Comparison of ENCODE assay signal across 8 cellular contexts in genomic region chr18:50374170-50374752, GRCh38. TPM values are rescaled to one million over a fixed set of nuclear protein-coding genes. Genes with fewer than 3 reads are reported as not detected.
DNase-seq lines count a peak whose midpoint lies in the region; ATAC-seq and TF ChIP-seq lines count a peak whose summit lies in the region.

No MANE protein-coding gene starts in this region.

- TF ChIP-seq POLR2A in prostate gland (IDR thresholded peaks at IDR 0.05): no peak

- H4K20me1 ChIP-seq in SU-DHL-6 (ENCODE audit: low read depth, low read length): no peaks in the 10 kb centered on the region

- intact Hi-C loops in prostate gland (cut with DNase I): no loop called here

- H3K9me2 ChIP-seq in SU-DHL-6 (replicated peaks; ENCODE audit: insufficient read depth, low read length): no peaks in the 10 kb centered on the region

- peaks cover 11% of the 10 kb centered on the region; the same call in 1 of the 2 replicates for H3K9me3 ChIP-seq in ES-I3 (ENCODE audit: control insufficient read depth, insufficient read depth, low read length)
- H3K9me3 ChIP-seq in SU-DHL-6 (ENCODE audit: insufficient read depth, low read length): no peaks in the 10 kb centered on the region
- H3K9me3 ChIP-seq in prostate gland: no peaks in the 10 kb centered on the region

- no peaks in the 10 kb centered on the region for H3F3A ChIP-seq in SU-DHL-6 (ENCODE audit: insufficient read depth)

- peak overlapping the region; percentile 66 for H2AFZ ChIP-seq in SU-DHL-6 (ENCODE audit: low read depth, low read length, severe bottlenecking)

- 43% methylated on average over 8 of the region's 8 CpGs for WGBS in prostate gland

- peak overlapping the region; percentile 62 for H3K9ac ChIP-seq in ES-I3 (ENCODE audit: low read depth, low read length)
- peak overlapping the region; percentile 85 for H3K9ac ChIP-seq in SU-DHL-6 (ENCODE audit: low read length)

- DNase-seq in fibroblast of pulmonary artery (ENCODE audit: low read depth) (no peak), prostate gland (ENCODE audit: low spot score) (no peak), NCI-H446 treated with DMSO at 0.1 percent for 48 hours (lab: John Stamatoyannopoulos, UW) (no peak), GF-D8 (lab: John Stamatoyannopoulos, UW) (no peak)
- DNase-seq in stimulated activated CD4-positive, alpha-beta T cell treated with anti-CD3 and anti-CD28 coated beads, Interleukin-4, amount 100 ng/mL, for 4 hours: no peak

- H3K27me3 ChIP-seq in SU-DHL-6 (ENCODE audit: low read length) (no peaks in the 10 kb centered on the region), prostate gland (replicated peaks; ENCODE audit: insufficient read depth) (no peaks in the 10 kb centered on the region)

- peak overlapping the region; percentile 86 for H3K4me3 ChIP-seq in SU-DHL-6 (ENCODE audit: insufficient read depth, low read length, poor library complexity, severe bottlenecking)
- peak overlapping the region; percentile 78 for H3K4me3 ChIP-seq in fibroblast of pulmonary artery (replicated peaks; ENCODE audit: low read depth, low read length)
- peak overlapping the region; percentile 24 to 29 for H3K4me3 ChIP-seq in prostate gland

- TF ChIP-seq CTCF in SU-DHL-6 (IDR thresholded peaks at IDR 0.05; ENCODE audit: insufficient read depth, low read length, poor library complexity, severe bottlenecking): no peak
- TF ChIP-seq CTCF in fibroblast of pulmonary artery (IDR thresholded peaks at IDR 0.05; ENCODE audit: low read length, missing control alignments): no peak
- TF ChIP-seq CTCF in prostate gland (IDR thresholded peaks at IDR 0.05): no peak

- no peaks in the 10 kb centered on the region for H3K36me3 ChIP-seq in ES-I3 (ENCODE audit: insufficient read depth, low read length)
- H3K36me3 ChIP-seq in SU-DHL-6 (ENCODE audit: low read length): peaks cover 11% of the 10 kb centered on the region
- no peaks in the 10 kb centered on the region for H3K36me3 ChIP-seq in prostate gland

- H3K4me2 ChIP-seq in SU-DHL-6 (ENCODE audit: low read depth, low read length, poor library complexity, severe bottlenecking): peak overlapping the region; percentile 85

- ATAC-seq in GM18868 (IDR thresholded peaks at IDR 0.05; ENCODE audit: unreplicated experiment): no peak

- H3K27ac ChIP-seq in SU-DHL-6 (ENCODE audit: low read depth, low read length) (peak overlapping the region; percentile 28), prostate gland (peak overlapping the region; percentile 50 to 67)

- H3K4me1 ChIP-seq in ES-I3 (ENCODE audit: insufficient read depth, low read length) (peaks cover 11% of the 10 kb centered on the region; the same call in 1 of the 2 replicates), prostate gland (replicated peaks) (no peaks in the 10 kb centered on the region)

- H3K79me2 ChIP-seq in SU-DHL-6 (ENCODE audit: insufficient read depth, low read length): peaks cover 16% of the 10 kb centered on the region

RNA-seq across cellular contexts. Expression of gene SKA1, which starts 0.6 kb away (rescaled TPM):
- total RNA-seq in prostate gland: 1 to 10 TPM; 2.6 to 2.7 TPM

Comparison
In these comparisons a context has a peak if more than half of its experiments do, and no peak if none do; other contexts are left out.
1. H3K4me3 ChIP-seq: peak in every context shown above with its lines; median percentile 86 in SU-DHL-6; 78 in fibroblast of pulmonary artery; 26 in prostate gland.